Comparison of ENCODE assay signal across 10 cellular contexts in genomic region chr2:42878581-42878980, GRCh38.
DNase-seq lines count a peak whose midpoint lies in the region; ATAC-seq lines count a peak whose summit lies in the region.
"Had no signal": no experiment of that assay in that cellular context is flagged by ENCODE, and none has a peak within 500 bp of the region (broad histone marks: within the 10 kb centered on the region; RNA-seq: fewer than 3 reads in every experiment).

No MANE protein-coding gene starts in this region.

- H3K27me3 ChIP-seq in GM23248 (replicated peaks; ENCODE audit: insufficient read depth) = no peaks in the 10 kb centered on the region

- no peaks in the 10 kb centered on the region for H3K9me3 Mint-ChIP-seq in activated T-cell treated with anti-CD3 and anti-CD28 coated beads, Interleukin-2, amount 50 U/mL, for 4 hours

- no peak overlapping the region for H3K4me3 Mint-ChIP-seq in activated T-cell treated with anti-CD3 and anti-CD28 coated beads, Interleukin-2, amount 50 U/mL, for 4 hours

- no peaks in the 10 kb centered on the region for H4K20me1 ChIP-seq in GM23248 (ENCODE audit: insufficient read depth)

- ATAC-seq in activated CD4-positive, CD25-positive, alpha-beta regulatory T cell treated with anti-CD3 and anti-CD28 coated beads, Interleukin-2, amount 50 U/mL, for 24 hours = peak; percentile 55 to 76
- ATAC-seq in activated T-cell treated with anti-CD3 and anti-CD28 coated beads, Interleukin-2, amount 50 U/mL, for 4 hours = peak; percentile 85 to 89
- ATAC-seq in GM21367 (IDR thresholded peaks at IDR 0.05; ENCODE audit: unreplicated experiment) = no peak

- H3F3A ChIP-seq in GM23248 (ENCODE audit: insufficient read depth) = peaks cover 15% of the 10 kb centered on the region

- no peak overlapping the region for H3K4me2 ChIP-seq in GM23248 (ENCODE audit: unreplicated experiment)

- H3K27ac ChIP-seq in GM23248 = peak overlapping the region; percentile 16; the same call in 1 of the 2 replicates
- H3K27ac ChIP-seq: 22Rv1 had no signal

- WGBS in GM23248 (ENCODE audit: low coverage in 1 of 2, low lambda C conversion rate in 2 of 2, missing lambda C conversion rate in 2 of 2), 2 experiments = 55 to 64% methylated on average over 4 of the region's 4 CpGs

- H3K9me2 ChIP-seq in GM23248 (ENCODE audit: insufficient read depth) = no peaks in the 10 kb centered on the region

- no peak for DNase-seq in activated CD4-positive, CD25-positive, alpha-beta regulatory T cell (lab: John Stamatoyannopoulos, UW)
- DNase-seq in GM23248 (peak; percentile 80), GOT3 (lab: John Stamatoyannopoulos, UW) (no peak), SKM-1 treated with dmso at 0.1 percent for 144 hours (lab: John Stamatoyannopoulos, UW; ENCODE audit: unreplicated experiment) (no peak)
- DNase-seq in activated T-cell treated with anti-CD3 and anti-CD28 coated beads, Interleukin-2, amount 50 U/mL, for 4 hours = no peak
- peak; percentile 5 to 28 for DNase-seq in stimulated activated CD4-positive, alpha-beta T cell treated with anti-CD3 and anti-CD28 coated beads, Interleukin-2, amount 100 ng/mL, for 48 hours
- DNase-seq: stimulated activated naive CD4-positive, alpha-beta T cell had no signal

- H3K4me3 ChIP-seq in GM23248 = no peak overlapping the region

- peaks cover 17% of the 10 kb centered on the region for H3K4me1 Mint-ChIP-seq in activated T-cell treated with anti-CD3 and anti-CD28 coated beads, Interleukin-2, amount 50 U/mL, for 4 hours (ENCODE audit: low read depth)

- H3K4me1 ChIP-seq in GM23248 (ENCODE audit: insufficient read depth) = peaks cover 19% of the 10 kb centered on the region

- H3K9me3 ChIP-seq in GM23248 (ENCODE audit: low read depth) = no peaks in the 10 kb centered on the region

- in situ Hi-C loops in GM23248 (cut with MboI) = no loop called here

- no peak overlapping the region for H2AFZ ChIP-seq in GM23248

- H3K27me3 Mint-ChIP-seq in activated T-cell treated with anti-CD3 and anti-CD28 coated beads, Interleukin-2, amount 50 U/mL, for 4 hours (ENCODE audit: low read depth) = no peaks in the 10 kb centered on the region

- no peaks in the 10 kb centered on the region for H3K36me3 ChIP-seq in GM23248 (ENCODE audit: low read depth)

- H3K79me2 ChIP-seq in GM23248 (ENCODE audit: insufficient read depth) = no peaks in the 10 kb centered on the region

- no peak overlapping the region for H3K9ac ChIP-seq in GM23248

- H3K36me3 Mint-ChIP-seq in activated T-cell treated with anti-CD3 and anti-CD28 coated beads, Interleukin-2, amount 50 U/mL, for 4 hours (ENCODE audit: insufficient read depth) = peaks cover 1% of the 10 kb centered on the region

Comparison
In these comparisons a context has a peak if more than half of its experiments do, and no peak if none do; other contexts are left out.
1. DNase-seq: peak in GM23248 (single experiment) and stimulated activated CD4-positive, alpha-beta T cell treated with anti-CD3 and anti-CD28 coated beads, Interleukin-2, amount 100 ng/mL, for 48 hours (2 of 2); none in activated CD4-positive, CD25-positive, alpha-beta regulatory T cell (0 of 4), activated T-cell treated with anti-CD3 and anti-CD28 coated beads, Interleukin-2, amount 50 U/mL, for 4 hours (single experiment), GOT3 (single experiment) and SKM-1 treated with dmso at 0.1 percent for 144 hours (single experiment).